Comparison of ENCODE assay signal across 12 cellular contexts in the genomic region with DNA sequence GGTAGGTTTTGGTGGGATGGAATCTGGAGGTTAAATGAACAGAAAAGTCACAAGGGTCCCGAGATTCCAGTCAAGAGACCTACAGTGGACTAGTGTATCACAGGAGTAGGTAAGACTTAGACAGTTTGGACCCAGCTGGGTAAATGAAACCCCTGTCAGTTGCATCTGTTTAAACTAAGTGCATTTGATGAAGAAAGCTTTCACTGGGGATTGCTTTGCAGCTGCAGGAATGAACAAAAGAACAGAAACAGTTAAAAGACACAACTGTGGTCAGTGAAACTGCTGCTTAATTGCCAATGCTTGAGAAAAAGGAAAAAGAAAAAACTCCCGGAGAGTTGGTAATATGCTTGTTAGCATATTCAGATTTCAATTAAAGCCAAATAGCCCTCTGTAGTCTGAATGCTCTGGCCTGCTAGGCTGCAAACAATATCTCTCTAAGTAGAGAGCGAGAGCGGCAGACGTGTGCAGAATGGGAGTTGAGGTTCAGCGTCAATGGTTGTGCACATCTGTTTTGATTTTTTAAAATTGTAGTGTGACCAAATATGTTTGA. TPM values are rescaled to one million over a fixed set of nuclear protein-coding genes. Genes with fewer than 3 reads are reported as not detected.
DNase-seq lines count a peak whose midpoint lies in the region; ATAC-seq and TF ChIP-seq lines count a peak whose summit lies in the region.
"Had no signal": no experiment of that assay in that cellular context is flagged by ENCODE, and none has a peak within 500 bp of the region (broad histone marks: within the 10 kb centered on the region; RNA-seq: fewer than 3 reads in every experiment).

No MANE protein-coding gene starts in this region.

- peak overlapping the region; percentile 40 for H3K27ac ChIP-seq in iPS-18a (ENCODE audit: low read length)
- peak overlapping the region; percentile 95 for H3K27ac ChIP-seq in thymus (ENCODE audit: low read depth)
- H3K27ac ChIP-seq: vagina had no signal

- H3K4me1 ChIP-seq in iPS-18a (ENCODE audit: control insufficient read depth, low read depth, low read length): peaks cover 34% of the 10 kb centered on the region
- H3K4me1 ChIP-seq in thymus (ENCODE audit: control insufficient read depth, insufficient read depth, low read length): peaks cover 50% of the 10 kb centered on the region
- H3K4me1 ChIP-seq: vagina had no signal

- intact Hi-C loops in activated CD8-positive, alpha-beta T cell treated with anti-CD3 and anti-CD28 coated beads for 36 hours (cut with micrococcal nuclease): no loop called here
- intact Hi-C loops in posterior vena cava (cut with DNase I): loop anchor here in 1 of 2 donors (5.0 kb wide), 1 partner anchor 215 kb away; no protein-coding TSS in a partner anchor

- H3K36me3 ChIP-seq in iPS-18a (ENCODE audit: control insufficient read depth, low read depth, low read length): peaks cover 9% of the 10 kb centered on the region
- H3K36me3 ChIP-seq in thymus (ENCODE audit: control insufficient read depth, insufficient read depth): peaks cover 5% of the 10 kb centered on the region

- H3K9me3 Mint-ChIP-seq in activated T-cell treated with anti-CD3 and anti-CD28 coated beads, Interleukin-2, amount 50 U/mL, for 72 hours: no peaks in the 10 kb centered on the region
- peaks cover 2% of the 10 kb centered on the region for H3K9me3 Mint-ChIP-seq in activated CD8-positive, alpha-beta T cell treated with anti-CD3 and anti-CD28 coated beads for 36 hours

- WGBS in thymus: 46% methylated on average over 6 of the region's 6 CpGs

- CTCF ChIA-PET in activated CD8-positive, alpha-beta T cell treated with anti-CD3 and anti-CD28 coated beads for 36 hours (lab: Charles Lee): interaction anchor here (0.9 to 9.9 kb wide), 5 partner anchors 10 to 859 kb away, joined by 3 to 120 read pairs (median 5); no protein-coding TSS in a partner anchor

- H3K9ac ChIP-seq in iPS-18a (ENCODE audit: low read length): peak overlapping the region; percentile 17
- H3K9ac ChIP-seq: SK-N-SH had no signal

- H3K36me3 Mint-ChIP-seq in activated T-cell treated with anti-CD3 and anti-CD28 coated beads, Interleukin-2, amount 50 U/mL, for 72 hours (ENCODE audit: insufficient read depth in 2 of 2): peaks cover 12 to 25% of the 10 kb centered on the region in 2 donors
- H3K36me3 Mint-ChIP-seq in activated CD8-positive, alpha-beta T cell treated with anti-CD3 and anti-CD28 coated beads for 36 hours (ENCODE audit: low read depth): peaks cover 85% of the 10 kb centered on the region

- H3K27me3 Mint-ChIP-seq in activated T-cell treated with anti-CD3 and anti-CD28 coated beads, Interleukin-2, amount 50 U/mL, for 72 hours (ENCODE audit: low read depth): no peaks in the 10 kb centered on the region
- H3K27me3 Mint-ChIP-seq in activated CD8-positive, alpha-beta T cell treated with anti-CD3 and anti-CD28 coated beads for 36 hours: no peaks in the 10 kb centered on the region
- H3K27me3 Mint-ChIP-seq: progenitor cell of endocrine pancreas had no signal

- no peak for TF ChIP-seq CTCF in activated CD8-positive, alpha-beta T cell treated with anti-CD3 and anti-CD28 coated beads for 36 hours (IDR thresholded peaks at IDR 0.05)

- DNase-seq in activated T-cell treated with anti-CD3 and anti-CD28 coated beads, Interleukin-2, amount 50 U/mL, for 72 hours: no peak
- DNase-seq in activated T-cell treated with anti-CD3 and anti-CD28 coated beads for 4 hours (no peak), posterior vena cava (ENCODE audit: low spot score) (no peak), LoVo (ENCODE audit: low spot score) (no peak)
- DNase-seq in activated CD8-positive, alpha-beta T cell treated with anti-CD3 and anti-CD28 coated beads for 36 hours: no peak
- DNase-seq: NCI-H2081, SK-N-SH had no signal

- peaks cover 98% of the 10 kb centered on the region for H3K4me1 Mint-ChIP-seq in activated T-cell treated with anti-CD3 and anti-CD28 coated beads, Interleukin-2, amount 50 U/mL, for 72 hours (ENCODE audit: low read depth)
- peaks cover 94% of the 10 kb centered on the region for H3K4me1 Mint-ChIP-seq in activated CD8-positive, alpha-beta T cell treated with anti-CD3 and anti-CD28 coated beads for 36 hours (ENCODE audit: low read depth)

- peak overlapping the region; percentile 86 to 95 for H3K4me3 Mint-ChIP-seq in activated T-cell treated with anti-CD3 and anti-CD28 coated beads, Interleukin-2, amount 50 U/mL, for 72 hours
- H3K4me3 Mint-ChIP-seq in activated CD8-positive, alpha-beta T cell treated with anti-CD3 and anti-CD28 coated beads for 36 hours: peak overlapping the region; percentile 73

- no peak for ATAC-seq in activated T-cell treated with anti-CD3 and anti-CD28 coated beads, Interleukin-2, amount 50 U/mL, for 72 hours (replicated peaks in 1 of 2)
- ATAC-seq in activated CD8-positive, alpha-beta T cell treated with anti-CD3 and anti-CD28 coated beads for 36 hours: no peak
- ATAC-seq in GM21390 (IDR thresholded peaks at IDR 0.05; ENCODE audit: unreplicated experiment): no peak

- H3K9me3 ChIP-seq in iPS-18a (ENCODE audit: control insufficient read depth, low read depth, low read length): no peaks in the 10 kb centered on the region
- H3K9me3 ChIP-seq in thymus (ENCODE audit: control insufficient read depth): no peaks in the 10 kb centered on the region
- H3K9me3 ChIP-seq: vagina had no signal

- H3K27me3 ChIP-seq in iPS-18a (ENCODE audit: control insufficient read depth, insufficient read depth, low read length) (no peaks in the 10 kb centered on the region), thymus (ENCODE audit: control insufficient read depth, insufficient read depth) (no peaks in the 10 kb centered on the region)
- H3K27me3 ChIP-seq: vagina had no signal

- POLR2A ChIA-PET in activated CD8-positive, alpha-beta T cell treated with anti-CD3 and anti-CD28 coated beads for 36 hours (lab: Charles Lee): interaction anchor here (0.6 to 6.8 kb wide), 6 partner anchors 10 to 703 kb away, joined by 3 to 86 read pairs (median 12); a partner anchor contains a TSS

- H3K27ac Mint-ChIP-seq in activated T-cell treated with anti-CD3 and anti-CD28 coated beads, Interleukin-2, amount 50 U/mL, for 72 hours: peak overlapping the region; percentile 97
- H3K27ac Mint-ChIP-seq in activated CD8-positive, alpha-beta T cell treated with anti-CD3 and anti-CD28 coated beads for 36 hours: peak overlapping the region; percentile 95
- H3K27ac Mint-ChIP-seq: progenitor cell of endocrine pancreas had no signal

- peak overlapping the region; percentile 16 for H3K4me3 ChIP-seq in iPS-18a (ENCODE audit: low read length)
- peak overlapping the region; percentile 40 for H3K4me3 ChIP-seq in thymus (ENCODE audit: low read length)
- H3K4me3 ChIP-seq: vagina had no signal

RNA-seq across cellular contexts. Expression of a gene that starts 37.1 kb away (rescaled TPM):
- total RNA-seq in activated T-cell treated with anti-CD3 and anti-CD28 coated beads, Interleukin-2, amount 50 U/mL, for 72 hours: 10 to 100 TPM; 34.3 to 52.0 TPM
- 10 to 100 TPM; 37.0 to 38.8 TPM for total RNA-seq in activated CD8-positive, alpha-beta T cell treated with anti-CD3 and anti-CD28 coated beads for 36 hours
- polyA plus RNA-seq in thymus: 34.4 TPM
- 1 to 10 TPM; 7.5 to 8.6 TPM for total RNA-seq in posterior vena cava

RNA-seq across cellular contexts. Expression of a gene that starts 37.4 kb away (rescaled TPM):
- total RNA-seq in activated T-cell treated with anti-CD3 and anti-CD28 coated beads, Interleukin-2, amount 50 U/mL, for 72 hours: 10 to 100 TPM; 23.4 to 26.1 TPM
- total RNA-seq in activated CD8-positive, alpha-beta T cell treated with anti-CD3 and anti-CD28 coated beads for 36 hours: 10 to 100 TPM; 18.2 to 19.9 TPM
- 21.2 TPM for polyA plus RNA-seq in thymus
- 10 to 100 TPM; 35.4 to 47.1 TPM for total RNA-seq in posterior vena cava
